In the genomic region with DNA sequence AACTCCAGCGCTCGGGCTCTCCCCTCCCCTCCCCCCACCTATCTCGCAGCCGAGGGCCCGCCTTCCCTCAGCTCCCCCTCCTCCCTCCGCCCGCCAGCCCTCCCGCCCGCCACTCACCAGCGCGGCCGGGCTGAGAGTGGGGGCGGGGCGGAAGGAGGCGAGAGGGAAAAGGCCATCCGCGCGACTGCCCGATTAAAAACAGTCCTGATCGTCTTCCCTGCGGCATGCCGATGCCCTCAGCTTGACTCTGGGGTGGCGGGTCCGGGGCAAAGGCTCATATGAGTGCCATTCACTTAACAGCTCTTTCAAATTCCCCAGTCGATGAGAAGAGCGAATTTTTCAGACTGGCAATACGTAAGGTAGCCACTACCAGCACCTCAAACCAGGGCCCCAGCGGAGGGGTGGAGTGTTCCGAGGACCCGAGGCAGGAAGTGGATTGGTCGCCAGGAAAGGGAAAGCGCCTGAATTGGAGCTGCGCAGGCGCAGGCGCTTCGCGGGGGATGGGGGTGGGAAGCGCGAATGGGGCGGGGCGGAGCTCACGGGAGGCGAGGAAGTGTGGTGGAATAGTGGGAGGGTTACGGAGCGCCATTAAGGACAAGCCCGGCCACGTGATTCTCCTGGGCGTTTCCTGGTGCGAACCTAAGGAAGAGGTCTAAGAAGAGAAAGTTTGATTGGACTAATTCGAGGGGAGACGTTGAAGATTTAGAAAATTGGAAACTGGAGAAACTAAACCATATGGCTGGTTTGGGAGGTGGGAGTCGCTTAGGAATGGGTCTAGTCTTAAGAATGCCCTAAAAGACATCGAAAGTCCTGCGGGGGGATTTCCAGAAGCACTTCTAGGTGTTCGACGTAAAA, we compare ENCODE assay signal across 8 cellular contexts. TPM values are rescaled to one million over a fixed set of nuclear protein-coding genes. Genes with fewer than 3 reads are reported as not detected.
DNase-seq lines count a peak whose midpoint lies in the region; ATAC-seq and TF ChIP-seq lines count a peak whose summit lies in the region.

A gene with protein sequence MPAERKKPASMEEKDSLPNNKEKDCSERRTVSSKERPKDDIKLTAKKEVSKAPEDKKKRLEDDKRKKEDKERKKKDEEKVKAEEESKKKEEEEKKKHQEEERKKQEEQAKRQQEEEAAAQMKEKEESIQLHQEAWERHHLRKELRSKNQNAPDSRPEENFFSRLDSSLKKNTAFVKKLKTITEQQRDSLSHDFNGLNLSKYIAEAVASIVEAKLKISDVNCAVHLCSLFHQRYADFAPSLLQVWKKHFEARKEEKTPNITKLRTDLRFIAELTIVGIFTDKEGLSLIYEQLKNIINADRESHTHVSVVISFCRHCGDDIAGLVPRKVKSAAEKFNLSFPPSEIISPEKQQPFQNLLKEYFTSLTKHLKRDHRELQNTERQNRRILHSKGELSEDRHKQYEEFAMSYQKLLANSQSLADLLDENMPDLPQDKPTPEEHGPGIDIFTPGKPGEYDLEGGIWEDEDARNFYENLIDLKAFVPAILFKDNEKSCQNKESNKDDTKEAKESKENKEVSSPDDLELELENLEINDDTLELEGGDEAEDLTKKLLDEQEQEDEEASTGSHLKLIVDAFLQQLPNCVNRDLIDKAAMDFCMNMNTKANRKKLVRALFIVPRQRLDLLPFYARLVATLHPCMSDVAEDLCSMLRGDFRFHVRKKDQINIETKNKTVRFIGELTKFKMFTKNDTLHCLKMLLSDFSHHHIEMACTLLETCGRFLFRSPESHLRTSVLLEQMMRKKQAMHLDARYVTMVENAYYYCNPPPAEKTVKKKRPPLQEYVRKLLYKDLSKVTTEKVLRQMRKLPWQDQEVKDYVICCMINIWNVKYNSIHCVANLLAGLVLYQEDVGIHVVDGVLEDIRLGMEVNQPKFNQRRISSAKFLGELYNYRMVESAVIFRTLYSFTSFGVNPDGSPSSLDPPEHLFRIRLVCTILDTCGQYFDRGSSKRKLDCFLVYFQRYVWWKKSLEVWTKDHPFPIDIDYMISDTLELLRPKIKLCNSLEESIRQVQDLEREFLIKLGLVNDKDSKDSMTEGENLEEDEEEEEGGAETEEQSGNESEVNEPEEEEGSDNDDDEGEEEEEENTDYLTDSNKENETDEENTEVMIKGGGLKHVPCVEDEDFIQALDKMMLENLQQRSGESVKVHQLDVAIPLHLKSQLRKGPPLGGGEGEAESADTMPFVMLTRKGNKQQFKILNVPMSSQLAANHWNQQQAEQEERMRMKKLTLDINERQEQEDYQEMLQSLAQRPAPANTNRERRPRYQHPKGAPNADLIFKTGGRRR (minus strand): TSS at position 13 of the 855 bp plus-strand sequence. CDS start 7,386 bp downstream, outside the sequence.

- peak within 1 kb of the TSS; percentile 93 to 99 (median 97) for H3K4me3 Mint-ChIP-seq in CD4-positive, alpha-beta memory T cell
- H3K4me3 Mint-ChIP-seq in activated CD8-positive, alpha-beta T cell treated with anti-CD3 and anti-CD28 coated beads, Interleukin-2, amount 10 ng/mL, durations not matched to agents 7 days and 5 days = peak within 1 kb of the TSS; percentile 90

- intact Hi-C loops in CD4-positive, alpha-beta memory T cell (cut with micrococcal nuclease) = loop anchor here (1.0 to 5.0 kb wide), 6 partner anchors 25 to 1304 kb away; partner anchors contain the start of genes CAMK1D, DHTKD1, NUDT5 and SEC61A2
- intact Hi-C loops in lower leg skin (cut with DNase I; ENCODE audit: low total_unique reads) = no loop called here

- H3K27me3 ChIP-seq in CD4-positive, alpha-beta memory T cell (ENCODE audit: insufficient read depth, low read length) = no peaks in the 10 kb centered on the region

- H3K27ac Mint-ChIP-seq in CD4-positive, alpha-beta memory T cell = peak within 1 kb of the TSS; percentile 98 to 100 (median 100)
- H3K27ac Mint-ChIP-seq in activated CD8-positive, alpha-beta T cell treated with anti-CD3 and anti-CD28 coated beads, Interleukin-2, amount 10 ng/mL, durations not matched to agents 7 days and 5 days = peak within 1 kb of the TSS; percentile 100

- peaks cover 1 to 2% of the 10 kb centered on the region in 2 donors for H3K27me3 Mint-ChIP-seq in CD4-positive, alpha-beta memory T cell
- peaks cover 3% of the 10 kb centered on the region for H3K27me3 Mint-ChIP-seq in activated CD8-positive, alpha-beta T cell treated with anti-CD3 and anti-CD28 coated beads, Interleukin-2, amount 10 ng/mL, durations not matched to agents 7 days and 5 days (ENCODE audit: low read depth)

- H3K27ac ChIP-seq in CD4-positive, alpha-beta memory T cell (ENCODE audit: low read depth, low read length) = peak within 1 kb of the TSS; percentile 94

- H3K36me3 Mint-ChIP-seq in CD4-positive, alpha-beta memory T cell = peaks cover 0 to 14% of the 10 kb centered on the region in 2 donors
- H3K36me3 Mint-ChIP-seq in activated CD8-positive, alpha-beta T cell treated with anti-CD3 and anti-CD28 coated beads, Interleukin-2, amount 10 ng/mL, durations not matched to agents 7 days and 5 days (ENCODE audit: low read depth) = peaks cover 15% of the 10 kb centered on the region

- no peaks in the 10 kb centered on the region for H3K9me3 ChIP-seq in CD4-positive, alpha-beta memory T cell (ENCODE audit: control insufficient read depth in 1 of 2, low read length in 2 of 2)

- H3K36me3 ChIP-seq in CD4-positive, alpha-beta memory T cell (ENCODE audit: insufficient read depth, low read length) = no peaks in the 10 kb centered on the region

- WGBS in lower leg skin, 2 donors = 3 to 4% methylated on average over 41 to 44 of the region's 56 CpGs

- no peak for TF ChIP-seq POLR2A in lower leg skin (IDR thresholded peaks at IDR 0.05)

- peak in 1 of 3 donors; percentile 54 for TF ChIP-seq CTCF in lower leg skin (IDR thresholded peaks at IDR 0.05)

- H3K4me3 ChIP-seq in CD4-positive, alpha-beta memory T cell (ENCODE audit: low read length in 2 of 2) = peak within 1 kb of the TSS; percentile 81 to 88
- H3K4me3 ChIP-seq in lower leg skin (ENCODE audit: low read depth, poor library complexity, severe bottlenecking) = peak within 1 kb of the TSS; percentile 100

- DNase-seq in CD4-positive, alpha-beta memory T cell = peak; percentile 97 to 98 (median 98)
- DNase-seq in HS-5 (ENCODE audit: low read depth) (peak; percentile 72), NK-92 (lab: John Stamatoyannopoulos, UW; ENCODE audit: unreplicated experiment) (peak; percentile 78), ecto neural progenitor cell (ENCODE audit: low spot score) (peak; percentile 98), lower leg skin (ENCODE audit: low spot score in 2 of 2) (peak; percentile 98 to 99)
- DNase-seq in activated CD8-positive, alpha-beta T cell treated with anti-CD3 and anti-CD28 coated beads, Interleukin-2, amount 10 ng/mL, durations not matched to agents 7 days and 5 days = peak; percentile 97
- DNase-seq in stimulated activated CD4-positive, alpha-beta T cell treated with anti-CD3 and anti-CD28 coated beads, Interleukin-4, amount 100 ng/mL, for 4 hours = peak; percentile 98

- peak; percentile 23 for ATAC-seq in GM19468 (IDR thresholded peaks at IDR 0.05; ENCODE audit: extremely low read depth, unreplicated experiment)
- ATAC-seq in activated CD8-positive, alpha-beta T cell treated with anti-CD3 and anti-CD28 coated beads, Interleukin-2, amount 10 ng/mL, durations not matched to agents 7 days and 5 days = peak; percentile 91

- no peaks in the 10 kb centered on the region for H3K9me3 Mint-ChIP-seq in CD4-positive, alpha-beta memory T cell
- H3K9me3 Mint-ChIP-seq in activated CD8-positive, alpha-beta T cell treated with anti-CD3 and anti-CD28 coated beads, Interleukin-2, amount 10 ng/mL, durations not matched to agents 7 days and 5 days (ENCODE audit: insufficient read depth) = no peaks in the 10 kb centered on the region

- H3K4me1 Mint-ChIP-seq in CD4-positive, alpha-beta memory T cell = peaks cover 19 to 51% (median 36%) of the 10 kb centered on the region in 4 donors
- H3K4me1 Mint-ChIP-seq in activated CD8-positive, alpha-beta T cell treated with anti-CD3 and anti-CD28 coated beads, Interleukin-2, amount 10 ng/mL, durations not matched to agents 7 days and 5 days (ENCODE audit: low read depth) = peaks cover 27% of the 10 kb centered on the region

- POLR2A ChIA-PET in CD4-positive, alpha-beta memory T cell (lab: Charles Lee; ENCODE audit: partially characterized antibody) = interaction anchor here (0.6 to 3.2 kb wide), 16 partner anchors 9 to 879 kb away, joined by 3 to 50 read pairs (median 5); partner anchors contain the start of genes CAMK1D, CDC123, DHTKD1 and NUDT5
- POLR2A ChIA-PET in activated CD8-positive, alpha-beta T cell treated with anti-CD3 and anti-CD28 coated beads, Interleukin-2, amount 10 ng/mL, durations not matched to agents 7 days and 5 days (lab: Charles Lee) = interaction anchor here (0.6 to 2.5 kb wide), 10 partner anchors 9 to 152 kb away, joined by 3 to 15 read pairs (median 5); partner anchors contain the start of genes CDC123, DHTKD1 and NUDT5

- H3K4me1 ChIP-seq in CD4-positive, alpha-beta memory T cell (ENCODE audit: insufficient read depth, low read length) = peaks cover 32% of the 10 kb centered on the region

- CTCF ChIA-PET in CD4-positive, alpha-beta memory T cell (lab: Charles Lee; ENCODE audit: partially characterized antibody) = interaction anchor here (0.7 to 1.7 kb wide), 3 partner anchors 14 to 668 kb away, joined by 3 to 5 read pairs (median 5); partner anchors contain the start of gene DHTKD1
- CTCF ChIA-PET in activated CD8-positive, alpha-beta T cell treated with anti-CD3 and anti-CD28 coated beads, Interleukin-2, amount 10 ng/mL, durations not matched to agents 7 days and 5 days (lab: Charles Lee) = interaction anchor here (1.2 to 1.3 kb wide), 2 partner anchors 9 to 79 kb away, joined by 5 to 7 read pairs; no protein-coding TSS in a partner anchor

RNA-seq across cellular contexts. Expression of the gene that starts here (rescaled TPM):
- 10 to 100 TPM; 35.2 to 38.6 TPM for total RNA-seq in CD4-positive, alpha-beta memory T cell
- 10 to 100 TPM in 1 of 2 donors, 1 to 10 TPM in 1; 5.4 to 21.1 TPM for polyA plus RNA-seq in CD4-positive, alpha-beta memory T cell
- 10 to 100 TPM; 32.7 to 33.3 TPM for total RNA-seq in activated CD8-positive, alpha-beta T cell treated with anti-CD3 and anti-CD28 coated beads, Interleukin-2, amount 10 ng/mL, durations not matched to agents 7 days and 5 days
- 10 to 100 TPM; 20.6 to 24.8 (median 21.9) TPM for total RNA-seq in lower leg skin

Comparison
In these comparisons a context has a peak if more than half of its experiments do, and no peak if none do; other contexts are left out.
1. Peak in every context shown above with its lines: DNase-seq, ATAC-seq, H3K4me3 ChIP-seq and H3K27ac ChIP-seq.